ENCODE assay signal across 13 cellular contexts in genomic region chr3:128548426-128549282, GRCh38. TPM values are rescaled to one million over a fixed set of nuclear protein-coding genes. Genes with fewer than 3 reads are reported as not detected.
DNase-seq lines count a peak whose midpoint lies in the region; ATAC-seq, FAIRE-seq and TF ChIP-seq lines count a peak whose summit lies in the region.
"Had no signal": no experiment of that assay in that cellular context is flagged by ENCODE, and none has a peak within 500 bp of the region (broad histone marks: within the 10 kb centered on the region; RNA-seq: fewer than 3 reads in every experiment).

No MANE protein-coding gene starts in this region.

- H3K27me3 Mint-ChIP-seq in type B pancreatic cell: peaks cover 27% of the 10 kb centered on the region

- H3K27me3 ChIP-seq in MG63 (no peaks in the 10 kb centered on the region), breast epithelium (no peaks in the 10 kb centered on the region), keratinocyte (ENCODE audit: control insufficient read depth, extremely low read depth, insufficient read depth, low read length) (peaks cover 3% of the 10 kb centered on the region)
- H3K27me3 ChIP-seq: ascending aorta had no signal

- TF ChIP-seq CTCF in breast epithelium (IDR thresholded peaks at IDR 0.05): no peak
- no peak for TF ChIP-seq CTCF in keratinocyte (optimal IDR thresholded peaks at IDR 0.05 in 1 of 3, IDR thresholded peaks at IDR 0.05 in 1 of 3, conservative IDR thresholded peaks at IDR 0.05 in 1 of 3; ENCODE audit: extremely low read depth in 1 of 3, insufficient read depth in 2 of 3, low read length in 3 of 3)
- TF ChIP-seq CTCF in type B pancreatic cell (conservative IDR thresholded peaks at IDR 0.05): no peak
- no peak for TF ChIP-seq CTCF in omental fat pad (IDR thresholded peaks at IDR 0.05)

- no peaks in the 10 kb centered on the region for H3K79me2 ChIP-seq in keratinocyte (ENCODE audit: control insufficient read depth, insufficient read depth, low read length)

- no peaks in the 10 kb centered on the region for H3K9me1 ChIP-seq in keratinocyte (ENCODE audit: control insufficient read depth, extremely low read depth, insufficient read depth, low read length)

- H2AFZ ChIP-seq in keratinocyte (ENCODE audit: control insufficient read depth, low read length): no peak overlapping the region

- H3K9me3 Mint-ChIP-seq in type B pancreatic cell: no peaks in the 10 kb centered on the region

- peak overlapping the region; percentile 60 for H3K27ac Mint-ChIP-seq in type B pancreatic cell
- H3K27ac Mint-ChIP-seq: activated CD8-positive, alpha-beta memory T cell treated with anti-CD3 and anti-CD28 coated beads, Interleukin-2, amount 10 ng/mL, durations not matched to agents 7 days and 5 days had no signal

- DNase-seq in MG63 (peak; percentile 26), breast epithelium (ENCODE audit: low spot score in 2 of 2) (peak in 1 of 2 donors; percentile 37), keratinocyte (ENCODE audit: low read depth, low spot score) (no peak), type B pancreatic cell (ENCODE audit: extremely low spot score, unreplicated experiment) (peak; percentile 56), NCI-H1105 (lab: John Stamatoyannopoulos, UW) (no peak), NCI-H524 treated with DMSO at 0.1 percent for 48 hours (lab: John Stamatoyannopoulos, UW) (no peak), omental fat pad (ENCODE audit: low spot score) (no peak)
- DNase-seq: activated CD8-positive, alpha-beta memory T cell treated with anti-CD3 and anti-CD28 coated beads, Interleukin-2, amount 10 ng/mL, durations not matched to agents 7 days and 5 days; NCI-H1930 had no signal

- H3K4me1 Mint-ChIP-seq in type B pancreatic cell (ENCODE audit: unreplicated experiment): peaks cover 7% of the 10 kb centered on the region
- H3K4me1 Mint-ChIP-seq: activated CD8-positive, alpha-beta memory T cell treated with anti-CD3 and anti-CD28 coated beads, Interleukin-2, amount 10 ng/mL, durations not matched to agents 7 days and 5 days had no signal

- H3K4me1 ChIP-seq in breast epithelium (no peaks in the 10 kb centered on the region), keratinocyte (ENCODE audit: control insufficient read depth, extremely low read depth, insufficient read depth, low read length) (no peaks in the 10 kb centered on the region)
- H3K4me1 ChIP-seq: ascending aorta had no signal

- H3K4me2 ChIP-seq in keratinocyte (ENCODE audit: control insufficient read depth, extremely low read depth, insufficient read depth, low read depth, low read length): peak overlapping the region; percentile 6
- H3K4me2 ChIP-seq: KMS-11 had no signal

- intact Hi-C loops in breast epithelium (cut with DNase I; ENCODE audit: low total_unique reads): loop anchor here (5.0 kb wide), 1 partner anchor 816 kb away; no protein-coding TSS in a partner anchor

- H3K9me3 ChIP-seq in MG63 (peaks cover 6% of the 10 kb centered on the region), breast epithelium (no peaks in the 10 kb centered on the region), keratinocyte (ENCODE audit: control insufficient read depth, low read depth, low read length) (no peaks in the 10 kb centered on the region)

- H3K27ac ChIP-seq in breast epithelium: peak overlapping the region; percentile 25 to 55
- H3K27ac ChIP-seq in keratinocyte (ENCODE audit: control insufficient read depth, insufficient read depth, low read length): no peak overlapping the region
- H3K27ac ChIP-seq: KMS-11 had no signal

- no peaks in the 10 kb centered on the region for H4K20me1 ChIP-seq in keratinocyte (ENCODE audit: control insufficient read depth, extremely low read depth, insufficient read depth, low read length)

- ATAC-seq in omental fat pad (ENCODE audit: low FRiP score): no peak
- ATAC-seq: activated CD8-positive, alpha-beta memory T cell treated with anti-CD3 and anti-CD28 coated beads, Interleukin-2, amount 10 ng/mL, durations not matched to agents 7 days and 5 days had no signal

- no peak overlapping the region for H3K9ac ChIP-seq in keratinocyte (ENCODE audit: control insufficient read depth, extremely low read depth, insufficient read depth, low read length)
- H3K9ac ChIP-seq: KMS-11 had no signal

- no peak for FAIRE-seq in keratinocyte (lab: Jason Lieb, UNC)

- no peak overlapping the region for H3K4me3 ChIP-seq in MG63
- peak overlapping the region in 2 of 3 donors; percentile 9 to 18 for H3K4me3 ChIP-seq in breast epithelium
- H3K4me3 ChIP-seq in keratinocyte (ENCODE audit: control insufficient read depth in 2 of 3, extremely low read depth in 1 of 3, insufficient read depth in 2 of 3, low read depth in 1 of 3, low read length in 3 of 3): no peak overlapping the region
- H3K4me3 ChIP-seq: ascending aorta had no signal

- no peaks in the 10 kb centered on the region for H3K36me3 Mint-ChIP-seq in type B pancreatic cell
- H3K36me3 Mint-ChIP-seq: activated CD8-positive, alpha-beta memory T cell treated with anti-CD3 and anti-CD28 coated beads, Interleukin-2, amount 10 ng/mL, durations not matched to agents 7 days and 5 days had no signal

- dilution Hi-C loops in keratinocyte (cut with MboI; ENCODE audit: extremely low pct_ligation_motif_present, low sequenced_read_pairs): no loop called here

- H3K36me3 ChIP-seq in MG63 (no peaks in the 10 kb centered on the region), breast epithelium (no peaks in the 10 kb centered on the region), keratinocyte (ENCODE audit: control insufficient read depth in 2 of 2, extremely low read depth in 1 of 2, insufficient read depth in 2 of 2, low read length in 2 of 2) (no peaks in the 10 kb centered on the region)
- H3K36me3 ChIP-seq: ascending aorta had no signal

- no peak for TF ChIP-seq POLR2A in breast epithelium (IDR thresholded peaks at IDR 0.05)

- H3K4me3 Mint-ChIP-seq in type B pancreatic cell: no peak overlapping the region
- H3K4me3 Mint-ChIP-seq: activated CD8-positive, alpha-beta memory T cell treated with anti-CD3 and anti-CD28 coated beads, Interleukin-2, amount 10 ng/mL, durations not matched to agents 7 days and 5 days had no signal

RNA-seq across cellular contexts. Expression of gene GATA2, which starts 55.7 kb away (rescaled TPM):
- total RNA-seq in MG63 (2014; rRNA removed; shearing (Covaris generic); ENCODE audit: low replicate concordance): 0.27 and 2.6 TPM in 2 replicates
- total RNA-seq in breast epithelium (10 to 100 TPM in 1 of 3 donors, 1 to 10 TPM in 2; 6.0 to 14.4 (median 6.6) TPM), type B pancreatic cell (ENCODE audit: low replicate concordance) (14.1 and 23.9 TPM in 2 replicates), omental fat pad (10 to 100 TPM in 2 of 4 donors, 1 to 10 TPM in 2; 4.2 to 32.5 (median 9.0) TPM)
- polyA plus RNA-seq in keratinocyte: not detected in 3 replicates
- not detected for polyA plus RNA-seq in keratinocyte (2011; ENCODE audit: low read depth)
- polyA plus RNA-seq in keratinocyte (2011; cell fraction: cytosol; rRNA removed): not detected in 2 replicates
- polyA plus RNA-seq in keratinocyte (2011; cell fraction: nucleus; rRNA removed): 0.10 TPM in 1 of 2 replicates, not detected in the other
- polyA plus RNA-seq in keratinocyte (2012; ENCODE audit: low replicate concordance): 0.13 TPM in 1 of 2 replicates, not detected in the other
- 0.13 TPM in 1 of 3 replicates, not detected in the others for polyA minus RNA-seq in keratinocyte
- polyA minus RNA-seq in keratinocyte (2011; cell fraction: cytosol; rRNA and poly(A)+ RNA removed): 0.58 TPM
- polyA minus RNA-seq in keratinocyte (2011; cell fraction: nucleus; rRNA and poly(A)+ RNA removed): 0.21 and 0.47 TPM in 2 replicates
- total RNA-seq: T-helper 2 cell treated with Interferon-gamma antibody and Interleukin-4, amounts not matched to agents 100 ng/mL and 5 ng/mL, for 36 hours had no signal
- polyA plus RNA-seq: neural cell had no signal

Comparison
In these comparisons a context has a peak if more than half of its experiments do, and no peak if none do; other contexts are left out.
1. DNase-seq: peak in MG63 (single experiment) and type B pancreatic cell (single experiment); none in keratinocyte (single experiment), NCI-H1105 (single experiment), NCI-H524 treated with DMSO at 0.1 percent for 48 hours (single experiment) and omental fat pad (single experiment).
2. H3K4me3 ChIP-seq: peak in breast epithelium (2 of 3); none in MG63 (single experiment) and keratinocyte (0 of 3).